10 cellular contexts compared by ENCODE assay signal in the genomic region with DNA sequence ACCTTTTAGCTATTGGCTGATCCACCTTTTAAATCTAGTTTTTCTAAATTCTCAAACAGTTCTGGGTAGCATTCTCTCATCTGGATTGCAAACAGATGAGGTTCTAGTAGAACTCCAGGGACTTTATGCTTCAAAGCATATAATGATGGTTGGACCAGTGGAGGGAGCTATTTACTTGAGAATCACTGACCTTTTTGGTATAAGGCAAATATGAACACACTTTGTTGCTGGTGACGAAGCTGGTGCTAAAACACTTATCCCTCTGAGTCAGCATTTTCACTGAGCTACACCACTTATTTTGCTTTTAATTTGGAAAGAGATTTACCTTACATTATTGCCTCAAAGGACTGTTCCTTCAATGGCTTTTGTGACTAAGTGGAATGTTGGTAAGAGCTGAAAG. TPM values are rescaled to one million over a fixed set of nuclear protein-coding genes. Genes with fewer than 3 reads are reported as not detected.
A peak's percentile ranks its signal among the peaks of the same experiment; 100 is the strongest.
DNase-seq lines count a peak whose midpoint lies in the region; TF ChIP-seq lines count a peak whose summit lies in the region.
"Had no signal": no experiment of that assay in that cellular context is flagged by ENCODE, and none has a peak within 500 bp of the region (broad histone marks: within the 10 kb centered on the region; RNA-seq: fewer than 3 reads in every experiment).

No MANE protein-coding gene starts in this region.

- H3K4me3 ChIP-seq in lower leg skin (ENCODE audit: low read depth, poor library complexity, severe bottlenecking): no peak overlapping the region
- H3K4me3 ChIP-seq: BLaER1 treated with 17β-estradiol and CSF1 and Interleukin-3, amounts not matched to agents 10 nM and 100 nM had no signal

- intact Hi-C loops in lower leg skin (cut with DNase I; ENCODE audit: low total_unique reads): no loop called here

- DNase-seq in SKM-1 treated with dmso at 0.1 percent for 144 hours (lab: John Stamatoyannopoulos, UW; ENCODE audit: unreplicated experiment): peak; percentile 4
- no peak for DNase-seq in SKM-1 (lab: John Stamatoyannopoulos, UW; ENCODE audit: unreplicated experiment)
- DNase-seq in NCI-H774 (lab: John Stamatoyannopoulos, UW): peak; percentile 65
- DNase-seq in fibroblast of gingiva (ENCODE audit: low read depth): peak; percentile 49
- DNase-seq in superior temporal gyrus (ENCODE audit: extremely low spot score): peak; percentile 52
- no peak for DNase-seq in stimulated activated CD4-positive, alpha-beta T cell treated with anti-CD3 and anti-CD28 coated beads, Interleukin-2, amount 100 ng/mL, for 24 hours
- no peak for DNase-seq in lower leg skin (ENCODE audit: low spot score in 2 of 2)
- no peak for DNase-seq in effector CD4-positive, alpha-beta T cell
- DNase-seq: activated gamma-delta T cell treated with Interleukin-2 at 50 U/mL for 16 hours had no signal

- no peak for TF ChIP-seq CTCF in lower leg skin (IDR thresholded peaks at IDR 0.05)

- 26 to 28% methylated on average over 1 of the region's 1 CpG for WGBS in lower leg skin, 2 donors

- TF ChIP-seq POLR2A in lower leg skin (IDR thresholded peaks at IDR 0.05): no peak

RNA-seq across cellular contexts. Expression of a gene that starts 58.6 kb away (rescaled TPM):
- total RNA-seq in lower leg skin: under 1 TPM in 1 of 4 donors, not detected in 3; 0.08 TPM

Comparison
In these comparisons a context has a peak if more than half of its experiments do, and no peak if none do; other contexts are left out.
1. DNase-seq: peak in SKM-1 treated with dmso at 0.1 percent for 144 hours (single experiment), NCI-H774 (single experiment), fibroblast of gingiva (single experiment) and superior temporal gyrus (single experiment); none in SKM-1 (single experiment), stimulated activated CD4-positive, alpha-beta T cell treated with anti-CD3 and anti-CD28 coated beads, Interleukin-2, amount 100 ng/mL, for 24 hours (0 of 2), lower leg skin (0 of 2) and effector CD4-positive, alpha-beta T cell (single experiment).